Comparison of ENCODE assay signal across 8 cellular contexts in genomic region chr6:7542878-7543394, GRCh38. TPM values are rescaled to one million over a fixed set of nuclear protein-coding genes. Genes with fewer than 3 reads are reported as not detected.
A peak's percentile ranks its signal among the peaks of the same experiment; 100 is the strongest.
DNase-seq lines count a peak whose midpoint lies in the region; ATAC-seq and TF ChIP-seq lines count a peak whose summit lies in the region.

No MANE protein-coding gene starts in this region.

- H3K9me3 Mint-ChIP-seq in activated CD4-positive, alpha-beta memory T cell treated with anti-CD3 and anti-CD28 coated beads, Interleukin-2, amount 10 ng/mL, durations not matched to agents 7 days and 5 days, result no peaks in the 10 kb centered on the region
- H3K9me3 Mint-ChIP-seq in activated CD4-positive, alpha-beta memory T cell treated with anti-CD3 and anti-CD28 coated beads for 36 hours, result no peaks in the 10 kb centered on the region
- H3K9me3 Mint-ChIP-seq in osteocyte (ENCODE audit: unreplicated experiment), result no peaks in the 10 kb centered on the region

- peak overlapping the region; percentile 52; the same call in 1 of the 2 replicates for H3K27ac ChIP-seq in SK-N-MC
- H3K27ac ChIP-seq in gastroesophageal sphincter, result peak overlapping the region in 3 of 4 donors; percentile 57 to 71 (median 57)

- H3K36me3 ChIP-seq in SK-N-MC (ENCODE audit: insufficient read depth, low read length) (no peaks in the 10 kb centered on the region), gastroesophageal sphincter (no peaks in the 10 kb centered on the region)

- peaks cover 12% of the 10 kb centered on the region for H3K4me1 Mint-ChIP-seq in activated CD4-positive, alpha-beta memory T cell treated with anti-CD3 and anti-CD28 coated beads, Interleukin-2, amount 10 ng/mL, durations not matched to agents 7 days and 5 days
- peaks cover 7% of the 10 kb centered on the region for H3K4me1 Mint-ChIP-seq in activated CD4-positive, alpha-beta memory T cell treated with anti-CD3 and anti-CD28 coated beads for 36 hours (ENCODE audit: low read depth)
- peaks cover 53% of the 10 kb centered on the region for H3K4me1 Mint-ChIP-seq in osteocyte (ENCODE audit: unreplicated experiment)

- CTCF ChIA-PET in activated CD4-positive, alpha-beta memory T cell treated with anti-CD3 and anti-CD28 coated beads, Interleukin-2, amount 10 ng/mL, durations not matched to agents 7 days and 5 days (lab: Charles Lee), result no interaction called here
- CTCF ChIA-PET in activated CD4-positive, alpha-beta memory T cell treated with anti-CD3 and anti-CD28 coated beads for 36 hours (lab: Charles Lee), result no interaction called here

- WGBS in gastroesophageal sphincter (ENCODE audit: low coverage in 1 of 2), 2 donors, result 2 to 62% methylated on average over 5 to 18 of the region's 31 CpGs

- no peak overlapping the region for H3K27ac Mint-ChIP-seq in activated CD4-positive, alpha-beta memory T cell treated with anti-CD3 and anti-CD28 coated beads, Interleukin-2, amount 10 ng/mL, durations not matched to agents 7 days and 5 days
- no peak overlapping the region for H3K27ac Mint-ChIP-seq in activated CD4-positive, alpha-beta memory T cell treated with anti-CD3 and anti-CD28 coated beads for 36 hours
- H3K27ac Mint-ChIP-seq in osteocyte (ENCODE audit: unreplicated experiment), result peak overlapping the region; percentile 95

- no peak for DNase-seq in activated CD4-positive, alpha-beta memory T cell treated with anti-CD3 and anti-CD28 coated beads, Interleukin-2, amount 10 ng/mL, durations not matched to agents 7 days and 5 days
- DNase-seq in activated CD4-positive, alpha-beta memory T cell treated with anti-CD3 and anti-CD28 coated beads for 36 hours, result no peak
- DNase-seq in SK-N-MC (ENCODE audit: low read depth, low spot score), result no peak
- peak; percentile 87 for DNase-seq in osteocyte (ENCODE audit: extremely low spot score, unreplicated experiment)

- H3K4me3 ChIP-seq in SK-N-MC, result peak overlapping the region; percentile 90
- peak overlapping the region; percentile 31 to 60 for H3K4me3 ChIP-seq in gastroesophageal sphincter

- POLR2A ChIA-PET in activated CD4-positive, alpha-beta memory T cell treated with anti-CD3 and anti-CD28 coated beads, Interleukin-2, amount 10 ng/mL, durations not matched to agents 7 days and 5 days (lab: Charles Lee), result no interaction called here
- POLR2A ChIA-PET in activated CD4-positive, alpha-beta memory T cell treated with anti-CD3 and anti-CD28 coated beads for 36 hours (lab: Charles Lee), result no interaction called here

- ATAC-seq in gastroesophageal sphincter, result peak; percentile 54
- ATAC-seq in GM21515 (IDR thresholded peaks at IDR 0.05; ENCODE audit: unreplicated experiment), result no peak
- ATAC-seq in HG02973 (IDR thresholded peaks at IDR 0.05; ENCODE audit: unreplicated experiment), result no peak
- ATAC-seq in GM21526 (IDR thresholded peaks at IDR 0.05; ENCODE audit: low FRiP score, unreplicated experiment), result no peak

- no peak for TF ChIP-seq EP300 in gastroesophageal sphincter (IDR thresholded peaks at IDR 0.05)

- TF ChIP-seq CTCF in gastroesophageal sphincter (IDR thresholded peaks at IDR 0.05) (no peak), osteocyte (IDR thresholded peaks at IDR 0.05) (no peak)

- H3K27me3 Mint-ChIP-seq in activated CD4-positive, alpha-beta memory T cell treated with anti-CD3 and anti-CD28 coated beads, Interleukin-2, amount 10 ng/mL, durations not matched to agents 7 days and 5 days, result peaks cover 68% of the 10 kb centered on the region
- peaks cover 63% of the 10 kb centered on the region for H3K27me3 Mint-ChIP-seq in activated CD4-positive, alpha-beta memory T cell treated with anti-CD3 and anti-CD28 coated beads for 36 hours
- H3K27me3 Mint-ChIP-seq in osteocyte (ENCODE audit: unreplicated experiment), result no peaks in the 10 kb centered on the region

- peaks cover 86% of the 10 kb centered on the region for H3K27me3 ChIP-seq in gastroesophageal sphincter

- peaks cover 0 to 29% (median 24%) of the 10 kb centered on the region in 3 donors for H3K4me1 ChIP-seq in gastroesophageal sphincter

- H3K36me3 Mint-ChIP-seq in activated CD4-positive, alpha-beta memory T cell treated with anti-CD3 and anti-CD28 coated beads, Interleukin-2, amount 10 ng/mL, durations not matched to agents 7 days and 5 days (ENCODE audit: low read depth), result no peaks in the 10 kb centered on the region
- no peaks in the 10 kb centered on the region for H3K36me3 Mint-ChIP-seq in activated CD4-positive, alpha-beta memory T cell treated with anti-CD3 and anti-CD28 coated beads for 36 hours
- H3K36me3 Mint-ChIP-seq in osteocyte (ENCODE audit: unreplicated experiment), result no peaks in the 10 kb centered on the region

- H3K9me3 ChIP-seq in SK-N-MC (ENCODE audit: low read depth, low read length) (no peaks in the 10 kb centered on the region), gastroesophageal sphincter (no peaks in the 10 kb centered on the region)

- peak overlapping the region; percentile 21 for H3K4me3 Mint-ChIP-seq in activated CD4-positive, alpha-beta memory T cell treated with anti-CD3 and anti-CD28 coated beads, Interleukin-2, amount 10 ng/mL, durations not matched to agents 7 days and 5 days
- H3K4me3 Mint-ChIP-seq in activated CD4-positive, alpha-beta memory T cell treated with anti-CD3 and anti-CD28 coated beads for 36 hours, result no peak overlapping the region
- peak overlapping the region; percentile 96 for H3K4me3 Mint-ChIP-seq in osteocyte (ENCODE audit: unreplicated experiment)

- intact Hi-C loops in activated CD4-positive, alpha-beta memory T cell treated with anti-CD3 and anti-CD28 coated beads for 36 hours (cut with micrococcal nuclease), result no loop called here

- no peak for TF ChIP-seq POLR2A in gastroesophageal sphincter (IDR thresholded peaks at IDR 0.05)

- H3K9ac ChIP-seq in SK-N-MC (ENCODE audit: insufficient read length), result peak overlapping the region; percentile 73

RNA-seq across cellular contexts. Expression of gene DSP, which starts 1.5 kb away (rescaled TPM):
- total RNA-seq in activated CD4-positive, alpha-beta memory T cell treated with anti-CD3 and anti-CD28 coated beads, Interleukin-2, amount 10 ng/mL, durations not matched to agents 7 days and 5 days, result under 1 TPM; 0.15 to 0.33 TPM
- total RNA-seq in activated CD4-positive, alpha-beta memory T cell treated with anti-CD3 and anti-CD28 coated beads for 36 hours, result under 1 TPM; 0.07 to 0.12 TPM
- total RNA-seq in gastroesophageal sphincter (10 to 100 TPM in 1 of 4 donors, 1 to 10 TPM in 3; 5.8 to 41.7 (median 7.6) TPM), osteocyte (124 and 135 TPM in 2 replicates)

RNA-seq across cellular contexts. Expression of gene SNRNP48, which starts 47.1 kb away (rescaled TPM):
- 10 to 100 TPM; 16.5 TPM for total RNA-seq in activated CD4-positive, alpha-beta memory T cell treated with anti-CD3 and anti-CD28 coated beads, Interleukin-2, amount 10 ng/mL, durations not matched to agents 7 days and 5 days
- total RNA-seq in activated CD4-positive, alpha-beta memory T cell treated with anti-CD3 and anti-CD28 coated beads for 36 hours, result 10 to 100 TPM; 21.1 to 21.8 TPM
- total RNA-seq in gastroesophageal sphincter (10 to 100 TPM; 11.4 to 18.9 (median 13.9) TPM), osteocyte (12.1 and 14.3 TPM in 2 replicates)

Comparison
In these comparisons a context has a peak if more than half of its experiments do, and no peak if none do; other contexts are left out.
1. RNA of gene DSP, which starts 1.5 kb away (total RNA-seq): 124 to 135 TPM in osteocyte and 5.8 to 41.7 TPM in gastroesophageal sphincter; 0.15 to 0.33 TPM in activated CD4-positive, alpha-beta memory T cell treated with anti-CD3 and anti-CD28 coated beads, Interleukin-2, amount 10 ng/mL, durations not matched to agents 7 days and 5 days and 0.07 to 0.12 TPM in activated CD4-positive, alpha-beta memory T cell treated with anti-CD3 and anti-CD28 coated beads for 36 hours; every median in the first group is over 4 times any median in the second.